ENCODE assay signal across 25 cellular contexts in genomic region chr3:156948402-156949210, GRCh38.
"Had no signal": no experiment of that assay in that cellular context is flagged by ENCODE, and none has a peak within 500 bp of the region (broad histone marks: within the 10 kb centered on the region; RNA-seq: fewer than 3 reads in every experiment).

No MANE protein-coding gene starts in this region.

- H3K36me3 Mint-ChIP-seq: activated CD8-positive, alpha-beta memory T cell treated with anti-CD3 and anti-CD28 coated beads, Interleukin-2, amount 10 ng/mL, durations not matched to agents 7 days and 5 days; activated naive CD4-positive, alpha-beta T cell treated with anti-CD3 and anti-CD28 coated beads, Interleukin-2, amount 50 U/mL, for 72 hours; natural killer cell had no signal

- H3K36me3 ChIP-seq: breast epithelium, esophagus squamous epithelium, left lung, lower lobe of right lung, suprapubic skin, tibial artery, upper lobe of right lung had no signal

- ATAC-seq: activated CD8-positive, alpha-beta memory T cell treated with anti-CD3 and anti-CD28 coated beads, Interleukin-2, amount 10 ng/mL, durations not matched to agents 7 days and 5 days; activated naive CD4-positive, alpha-beta T cell treated with anti-CD3 and anti-CD28 coated beads, Interleukin-2, amount 50 U/mL, for 72 hours; left lung; lower lobe of right lung; natural killer cell; right cardiac atrium; upper lobe of right lung had no signal

- H3K4me3 Mint-ChIP-seq: activated CD4-positive, alpha-beta memory T cell treated with anti-CD3 and anti-CD28 coated beads, Interleukin-2, amount 10 ng/mL, durations not matched to agents 7 days and 5 days; activated CD4-positive, alpha-beta T cell treated with anti-CD3 and anti-CD28 coated beads, Interleukin-2, amount 10 ng/mL, durations not matched to agents 7 days and 5 days; activated CD8-positive, alpha-beta memory T cell treated with anti-CD3 and anti-CD28 coated beads, Interleukin-2, amount 10 ng/mL, durations not matched to agents 7 days and 5 days; natural killer cell had no signal

- DNase-seq: activated CD4-positive, alpha-beta memory T cell treated with anti-CD3 and anti-CD28 coated beads, Interleukin-2, amount 10 ng/mL, durations not matched to agents 7 days and 5 days; activated CD4-positive, alpha-beta T cell treated with anti-CD3 and anti-CD28 coated beads for 1 hour; activated CD4-positive, alpha-beta T cell treated with anti-CD3 and anti-CD28 coated beads, Interleukin-2, amount 10 ng/mL, durations not matched to agents 7 days and 5 days; activated CD8-positive, alpha-beta memory T cell treated with anti-CD3 and anti-CD28 coated beads, Interleukin-2, amount 10 ng/mL, durations not matched to agents 7 days and 5 days; activated T-cell treated with anti-CD3 and anti-CD28 coated beads, Interleukin-2, amount 50 U/mL, for 48 hours; central memory CD4-positive, alpha-beta T cell; dermis blood vessel endothelial cell; effector CD4-positive, alpha-beta T cell; esophagus squamous epithelium; foreskin melanocyte; left lung; lower lobe of right lung; mesenchymal stem cell; natural killer cell; posterior cingulate gyrus; right cardiac atrium; stimulated activated CD4-positive, alpha-beta T cell treated with anti-CD3 and anti-CD28 coated beads, Interleukin-15, amount 100 ng/mL, for 24 hours; stimulated activated naive CD4-positive, alpha-beta T cell; tibial artery; upper lobe of right lung had no signal

- H3K9me3 Mint-ChIP-seq: activated CD4-positive, alpha-beta memory T cell treated with anti-CD3 and anti-CD28 coated beads, Interleukin-2, amount 10 ng/mL, durations not matched to agents 7 days and 5 days; activated naive CD4-positive, alpha-beta T cell treated with anti-CD3 and anti-CD28 coated beads, Interleukin-2, amount 50 U/mL, for 72 hours; activated T-helper 2 cell treated with anti-CD3 and anti-CD28 coated beads, Interferon-gamma antibody, Interleukin-2, Interleukin-4, amounts not matched to agents 10 μg/mL and 5 μg/mL and 100 μg/mL, durations not matched to agents 14 hours and 24 hours and 36 hours had no signal

- H3K9me3 ChIP-seq: breast epithelium, esophagus squamous epithelium, lower lobe of right lung, tibial artery, upper lobe of right lung had no signal

- H3K4me1 Mint-ChIP-seq: activated CD4-positive, alpha-beta T cell treated with anti-CD3 and anti-CD28 coated beads, Interleukin-2, amount 10 ng/mL, durations not matched to agents 7 days and 5 days; natural killer cell had no signal

- H3K4me3 ChIP-seq: breast epithelium, esophagus squamous epithelium, left lung, lower lobe of right lung, suprapubic skin, tibial artery, upper lobe of right lung had no signal

- H3K27me3 ChIP-seq: breast epithelium, esophagus squamous epithelium, left lung, suprapubic skin, tibial artery, upper lobe of right lung had no signal

- H3K4me1 ChIP-seq: breast epithelium, esophagus squamous epithelium, left lung, lower lobe of right lung, suprapubic skin, upper lobe of right lung had no signal

- H3K27ac Mint-ChIP-seq: activated CD4-positive, alpha-beta memory T cell treated with anti-CD3 and anti-CD28 coated beads, Interleukin-2, amount 10 ng/mL, durations not matched to agents 7 days and 5 days; activated CD4-positive, alpha-beta T cell treated with anti-CD3 and anti-CD28 coated beads, Interleukin-2, amount 10 ng/mL, durations not matched to agents 7 days and 5 days; activated CD8-positive, alpha-beta memory T cell treated with anti-CD3 and anti-CD28 coated beads, Interleukin-2, amount 10 ng/mL, durations not matched to agents 7 days and 5 days; activated naive CD4-positive, alpha-beta T cell treated with anti-CD3 and anti-CD28 coated beads, Interleukin-2, amount 50 U/mL, for 72 hours; activated T-helper 2 cell treated with anti-CD3 and anti-CD28 coated beads, Interferon-gamma antibody, Interleukin-2, Interleukin-4, amounts not matched to agents 10 μg/mL and 5 μg/mL and 100 μg/mL, durations not matched to agents 14 hours and 24 hours and 36 hours; natural killer cell had no signal

- H3K27ac ChIP-seq: breast epithelium, epithelial cell of prostate, esophagus squamous epithelium, left lung, lower lobe of right lung, suprapubic skin, tibial artery, upper lobe of right lung had no signal
